14 cellular contexts compared by ENCODE assay signal in genomic region chr2:111617299-111617803, GRCh38.
A peak's percentile ranks its signal among the peaks of the same experiment; 100 is the strongest.
DNase-seq lines count a peak whose midpoint lies in the region; ATAC-seq and TF ChIP-seq lines count a peak whose summit lies in the region.
"Had no signal": no experiment of that assay in that cellular context is flagged by ENCODE, and none has a peak within 500 bp of the region (broad histone marks: within the 10 kb centered on the region; RNA-seq: fewer than 3 reads in every experiment).

No MANE protein-coding gene starts in this region.

- H3K27me3 Mint-ChIP-seq in activated T-cell treated with anti-CD3 and anti-CD28 coated beads, Interleukin-2, amount 50 U/mL, for 72 hours (ENCODE audit: low read depth) = peaks cover 12% of the 10 kb centered on the region

- no peak overlapping the region for H3K4me2 ChIP-seq in SK-N-SH

- no peaks in the 10 kb centered on the region for H3F3A ChIP-seq in SK-N-SH (replicated peaks; ENCODE audit: insufficient read depth)

- DNase-seq in SK-N-SH (no peak), brain pericyte (ENCODE audit: low read depth, low spot score) (peak; percentile 90), kidney epithelial cell (ENCODE audit: low read depth) (peak; percentile 32), NCI-H82 treated with DMSO at 0.1 percent for 48 hours (lab: John Stamatoyannopoulos, UW; ENCODE audit: unreplicated experiment) (no peak), NCI-H748 treated with DMSO at 0.1 percent for 48 hours (lab: John Stamatoyannopoulos, UW) (no peak), NK-92 (lab: John Stamatoyannopoulos, UW; ENCODE audit: unreplicated experiment) (no peak)
- no peak for DNase-seq in activated T-cell treated with anti-CD3 and anti-CD28 coated beads, Interleukin-2, amount 50 U/mL, for 72 hours
- DNase-seq: 8988T; activated naive CD4-positive, alpha-beta T cell treated with anti-CD3 and anti-CD28 coated beads, Interleukin-2, amount 10 ng/mL, durations not matched to agents 7 days and 5 days; COR-L47; stomach; WERI-Rb-1 had no signal

- TF ChIP-seq RAD21 in SK-N-SH (IDR thresholded peaks at IDR 0.05; ENCODE audit: low read length) = no peak

- no peaks in the 10 kb centered on the region for H3K9me3 ChIP-seq in SK-N-SH
- H3K9me3 ChIP-seq: stomach had no signal

- H4K20me1 ChIP-seq in SK-N-SH (ENCODE audit: insufficient read depth) = no peaks in the 10 kb centered on the region

- POLR2A ChIA-PET in SK-N-SH (lab: Yijun Ruan, JAX) = no interaction called here

- no peaks in the 10 kb centered on the region for H3K36me3 Mint-ChIP-seq in activated T-cell treated with anti-CD3 and anti-CD28 coated beads, Interleukin-2, amount 50 U/mL, for 72 hours (ENCODE audit: insufficient read depth in 2 of 2)
- H3K36me3 Mint-ChIP-seq: activated naive CD4-positive, alpha-beta T cell treated with anti-CD3 and anti-CD28 coated beads, Interleukin-2, amount 10 ng/mL, durations not matched to agents 7 days and 5 days had no signal

- no peaks in the 10 kb centered on the region for H3K9me2 ChIP-seq in SK-N-SH

- H3K9ac ChIP-seq in SK-N-SH = no peak overlapping the region

- H3K4me1 ChIP-seq in SK-N-SH (ENCODE audit: control insufficient read depth in 1 of 2, insufficient read depth in 2 of 2, low read depth in 1 of 2, low read length in 1 of 2) = peaks cover 0 to 19% of the 10 kb centered on the region in 2 experiments; a peak in 1 of 4 replicates

- no peak overlapping the region for H3K27ac Mint-ChIP-seq in activated T-cell treated with anti-CD3 and anti-CD28 coated beads, Interleukin-2, amount 50 U/mL, for 72 hours
- H3K27ac Mint-ChIP-seq: activated naive CD4-positive, alpha-beta T cell treated with anti-CD3 and anti-CD28 coated beads, Interleukin-2, amount 10 ng/mL, durations not matched to agents 7 days and 5 days had no signal

- peaks cover 6% of the 10 kb centered on the region for H3K4me1 Mint-ChIP-seq in activated T-cell treated with anti-CD3 and anti-CD28 coated beads, Interleukin-2, amount 50 U/mL, for 72 hours (ENCODE audit: low read depth)

- H3K79me2 ChIP-seq in SK-N-SH (ENCODE audit: insufficient read depth) = no peaks in the 10 kb centered on the region

- H3K9me3 Mint-ChIP-seq in activated T-cell treated with anti-CD3 and anti-CD28 coated beads, Interleukin-2, amount 50 U/mL, for 72 hours = no peaks in the 10 kb centered on the region
- H3K9me3 Mint-ChIP-seq: activated naive CD4-positive, alpha-beta T cell treated with anti-CD3 and anti-CD28 coated beads, Interleukin-2, amount 10 ng/mL, durations not matched to agents 7 days and 5 days had no signal

- 63% methylated on average over 3 of the region's 3 CpGs for WGBS in SK-N-SH (ENCODE audit: low lambda C conversion rate)

- no peak for TF ChIP-seq EP300 in SK-N-SH (IDR thresholded peaks at IDR 0.05; ENCODE audit: borderline replicate concordance in 1 of 2, low read depth in 1 of 2, low read length in 1 of 2)

- ATAC-seq in SK-N-SH treated with all-trans-retinoic acid at 6 μM for 48 hours = peak; percentile 16; the same call in 1 of the 3 replicates
- no peak for ATAC-seq in activated T-cell treated with anti-CD3 and anti-CD28 coated beads, Interleukin-2, amount 50 U/mL, for 72 hours (replicated peaks in 1 of 2)

- no peak overlapping the region for H2AFZ ChIP-seq in SK-N-SH (ENCODE audit: low read depth)

- H3K4me3 Mint-ChIP-seq in activated T-cell treated with anti-CD3 and anti-CD28 coated beads, Interleukin-2, amount 50 U/mL, for 72 hours = no peak overlapping the region
- H3K4me3 Mint-ChIP-seq: activated naive CD4-positive, alpha-beta T cell treated with anti-CD3 and anti-CD28 coated beads, Interleukin-2, amount 10 ng/mL, durations not matched to agents 7 days and 5 days had no signal

- TF ChIP-seq CTCF in SK-N-SH (IDR thresholded peaks at IDR 0.05) = no peak
- no peak for TF ChIP-seq CTCF in kidney epithelial cell (IDR thresholded peaks at IDR 0.05; ENCODE audit: insufficient read depth, low read length, poor library complexity, severe bottlenecking)

- CTCF ChIA-PET in SK-N-SH (lab: Yijun Ruan, JAX) = no interaction called here

- H3K27me3 ChIP-seq in SK-N-SH (ENCODE audit: insufficient read depth) = no peaks in the 10 kb centered on the region
- no peaks in the 10 kb centered on the region for H3K27me3 ChIP-seq in kidney epithelial cell (ENCODE audit: control insufficient read depth, insufficient read depth, low read length)
- H3K27me3 ChIP-seq: stomach had no signal

- no peak overlapping the region for H3K27ac ChIP-seq in SK-N-SH (ENCODE audit: low read depth in 2 of 2, low read length in 1 of 2)
- H3K27ac ChIP-seq: WERI-Rb-1 had no signal

- H3K4me3 ChIP-seq in SK-N-SH (ENCODE audit: low read depth in 2 of 2, low read length in 1 of 2) (no peak overlapping the region), kidney epithelial cell (ENCODE audit: low read depth, low read length) (no peak overlapping the region)
- H3K4me3 ChIP-seq: skin epidermis, stomach had no signal

- H3K36me3 ChIP-seq in SK-N-SH (replicated peaks in 1 of 2; ENCODE audit: control insufficient read depth in 1 of 2, insufficient read depth in 2 of 2, low read length in 1 of 2) (no peaks in the 10 kb centered on the region), kidney epithelial cell (ENCODE audit: control insufficient read depth, insufficient read depth, low read length) (no peaks in the 10 kb centered on the region)
- H3K36me3 ChIP-seq: stomach, WERI-Rb-1 had no signal

TF ChIP-seq in SK-N-SH treated with all-trans-retinoic acid at 6 μM for 48 hours, 23 proteins besides CTCF, POLR2A, EP300 and RAD21 (continues in another document):
- no peak for TF ChIP-seq PATZ1 (CRISPR knock-in tag; IDR thresholded peaks at IDR 0.05; ENCODE audit: borderline replicate concordance)
- TF ChIP-seq ESRRG (CRISPR knock-in tag; IDR thresholded peaks at IDR 0.05) = no peak
- TF ChIP-seq, protein P1, sequence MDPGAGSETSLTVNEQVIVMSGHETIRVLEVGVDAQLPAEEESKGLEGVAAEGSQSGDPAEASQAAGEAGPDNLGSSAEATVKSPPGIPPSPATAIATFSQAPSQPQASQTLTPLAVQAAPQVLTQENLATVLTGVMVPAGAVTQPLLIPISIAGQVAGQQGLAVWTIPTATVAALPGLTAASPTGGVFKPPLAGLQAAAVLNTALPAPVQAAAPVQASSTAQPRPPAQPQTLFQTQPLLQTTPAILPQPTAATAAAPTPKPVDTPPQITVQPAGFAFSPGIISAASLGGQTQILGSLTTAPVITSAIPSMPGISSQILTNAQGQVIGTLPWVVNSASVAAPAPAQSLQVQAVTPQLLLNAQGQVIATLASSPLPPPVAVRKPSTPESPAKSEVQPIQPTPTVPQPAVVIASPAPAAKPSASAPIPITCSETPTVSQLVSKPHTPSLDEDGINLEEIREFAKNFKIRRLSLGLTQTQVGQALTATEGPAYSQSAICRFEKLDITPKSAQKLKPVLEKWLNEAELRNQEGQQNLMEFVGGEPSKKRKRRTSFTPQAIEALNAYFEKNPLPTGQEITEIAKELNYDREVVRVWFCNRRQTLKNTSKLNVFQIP (CRISPR knock-in tag; IDR thresholded peaks at IDR 0.05; ENCODE audit: borderline replicate concordance, low read depth) = no peak
- TF ChIP-seq ZNF565 (CRISPR knock-in tag; conservative IDR thresholded peaks at IDR 0.05; ENCODE audit: low read depth) = no peak

TF ChIP-seq in SK-N-SH, 30 proteins besides CTCF, POLR2A, EP300 and RAD21 (continues in another document):
- TF ChIP-seq, protein P2, sequence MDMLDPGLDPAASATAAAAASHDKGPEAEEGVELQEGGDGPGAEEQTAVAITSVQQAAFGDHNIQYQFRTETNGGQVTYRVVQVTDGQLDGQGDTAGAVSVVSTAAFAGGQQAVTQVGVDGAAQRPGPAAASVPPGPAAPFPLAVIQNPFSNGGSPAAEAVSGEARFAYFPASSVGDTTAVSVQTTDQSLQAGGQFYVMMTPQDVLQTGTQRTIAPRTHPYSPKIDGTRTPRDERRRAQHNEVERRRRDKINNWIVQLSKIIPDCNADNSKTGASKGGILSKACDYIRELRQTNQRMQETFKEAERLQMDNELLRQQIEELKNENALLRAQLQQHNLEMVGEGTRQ (IDR thresholded peaks at IDR 0.05; ENCODE audit: borderline replicate concordance, low read depth, low read length) = no peak
- TF ChIP-seq CHD2 (IDR thresholded peaks at IDR 0.05; ENCODE audit: low read length, partially characterized antibody) (no peak), GABPA (IDR thresholded peaks at IDR 0.05; ENCODE audit: low read depth) (no peak), MXI1 (IDR thresholded peaks at IDR 0.05; ENCODE audit: low read depth, low read length) (no peak), TCF12 (IDR thresholded peaks at IDR 0.05) (no peak), RCOR1 (IDR thresholded peaks at IDR 0.05; ENCODE audit: low read length) (no peak), REST (IDR thresholded peaks at IDR 0.05; ENCODE audit: low read depth, low read length) (no peak)

Comparison
In these comparisons a context has a peak if more than half of its experiments do, and no peak if none do; other contexts are left out.
1. DNase-seq: peak in brain pericyte (single experiment) and kidney epithelial cell (single experiment); none in SK-N-SH (single experiment), NCI-H82 treated with DMSO at 0.1 percent for 48 hours (single experiment), activated T-cell treated with anti-CD3 and anti-CD28 coated beads, Interleukin-2, amount 50 U/mL, for 72 hours (0 of 2), NCI-H748 treated with DMSO at 0.1 percent for 48 hours (single experiment) and NK-92 (single experiment).